In genomic region chr19:1847684-1848398, GRCh38 we compare ENCODE assay signal across 8 cellular contexts. TPM values are rescaled to one million over a fixed set of nuclear protein-coding genes. Genes with fewer than 3 reads are reported as not detected.
A peak's percentile ranks its signal among the peaks of the same experiment; 100 is the strongest.
DNase-seq lines count a peak whose midpoint lies in the region; ATAC-seq and TF ChIP-seq lines count a peak whose summit lies in the region.

No MANE protein-coding gene starts in this region.

- H3K27ac Mint-ChIP-seq in stimulated activated naive B cell treated with anti-CD40 and anti-IgM and Interleukin-4, amounts not matched to agents 10 μg/mL and 1 μg/mL and 100 μg/mL, for 72 hours = peak overlapping the region; percentile 98

- peaks cover 40 to 83% of the 10 kb centered on the region in 2 donors for H3K4me1 Mint-ChIP-seq in stimulated activated naive B cell treated with anti-CD40 and anti-IgM and Interleukin-4, amounts not matched to agents 10 μg/mL and 1 μg/mL and 100 μg/mL, for 72 hours

- no peaks in the 10 kb centered on the region for H3K9me3 Mint-ChIP-seq in stimulated activated naive B cell treated with anti-CD40 and anti-IgM and Interleukin-4, amounts not matched to agents 10 μg/mL and 1 μg/mL and 100 μg/mL, for 72 hours

- H3K36me3 Mint-ChIP-seq in stimulated activated naive B cell treated with anti-CD40 and anti-IgM and Interleukin-4, amounts not matched to agents 10 μg/mL and 1 μg/mL and 100 μg/mL, for 72 hours = peaks cover 17 to 31% of the 10 kb centered on the region in 2 donors

- no peak for TF ChIP-seq CTCF in GM10266 (IDR thresholded peaks at IDR 0.05; ENCODE audit: control insufficient read depth, insufficient read depth, low read depth, missing control alignments)

- peak overlapping the region; percentile 86 for H3K4me3 ChIP-seq in H7 (ENCODE audit: insufficient read depth, low read depth, low read length)

- peak; percentile 43 to 45 for ATAC-seq in stimulated activated naive B cell treated with anti-CD40 and anti-IgM and Interleukin-4, amounts not matched to agents 10 μg/mL and 1 μg/mL and 100 μg/mL, for 72 hours (replicated peaks)

- no peaks in the 10 kb centered on the region for H3K36me3 ChIP-seq in H7 (replicated peaks; ENCODE audit: control insufficient read depth, insufficient read depth, low read length)

- no peaks in the 10 kb centered on the region for H3K27me3 ChIP-seq in H7 (ENCODE audit: control insufficient read depth, insufficient read depth, low read length)

- no peaks in the 10 kb centered on the region for H3K27me3 Mint-ChIP-seq in stimulated activated naive B cell treated with anti-CD40 and anti-IgM and Interleukin-4, amounts not matched to agents 10 μg/mL and 1 μg/mL and 100 μg/mL, for 72 hours

- DNase-seq in GM10266 (ENCODE audit: extremely low spot score) (peak; percentile 54), H7 (peak; percentile 88), NCI-H1105 (lab: John Stamatoyannopoulos, UW) (peak; percentile 5), astrocyte of the hippocampus (ENCODE audit: low read depth, low spot score) (peak; percentile 80), iris pigment epithelial cell (ENCODE audit: low read depth) (peak; percentile 82), COR-L47 (lab: John Stamatoyannopoulos, UW) (no peak), NCI-H187 treated with DMSO at 0.1 percent for 48 hours (lab: John Stamatoyannopoulos, UW) (no peak)
- no peak for DNase-seq in stimulated activated naive B cell treated with anti-CD40 and anti-IgM and Interleukin-4, amounts not matched to agents 10 μg/mL and 1 μg/mL and 100 μg/mL, for 72 hours

- peak overlapping the region; percentile 91 to 95 for H3K4me3 Mint-ChIP-seq in stimulated activated naive B cell treated with anti-CD40 and anti-IgM and Interleukin-4, amounts not matched to agents 10 μg/mL and 1 μg/mL and 100 μg/mL, for 72 hours

RNA-seq across cellular contexts. Expression of gene REXO1, which starts 0.4 kb away (rescaled TPM):
- total RNA-seq in H7 (2014; rRNA removed; shearing (Covaris generic)) = 19.8 and 21.9 TPM in 2 replicates

RNA-seq across cellular contexts. Expression of gene KLF16, which starts 15.5 kb away (rescaled TPM):
- 20.5 and 21.2 TPM in 2 replicates for total RNA-seq in H7 (2014; rRNA removed; shearing (Covaris generic))

RNA-seq across cellular contexts. Expression of gene ATP8B3, which starts 35.8 kb away (rescaled TPM):
- total RNA-seq in H7 (2014; rRNA removed; shearing (Covaris generic)) = 5.8 and 7.4 TPM in 2 replicates

RNA-seq across cellular contexts. Expression of gene ABHD17A, which starts 37.5 kb away (rescaled TPM):
- total RNA-seq in H7 (2014; rRNA removed; shearing (Covaris generic)) = 87.0 and 134 TPM in 2 replicates

RNA-seq across cellular contexts. Expression of gene ADAT3, which starts 57.4 kb away (rescaled TPM):
- 10.0 and 12.7 TPM in 2 replicates for total RNA-seq in H7 (2014; rRNA removed; shearing (Covaris generic))

Comparison
In these comparisons a context has a peak if more than half of its experiments do, and no peak if none do; other contexts are left out.
1. DNase-seq: peak in GM10266 (single experiment), H7 (single experiment), NCI-H1105 (single experiment), astrocyte of the hippocampus (single experiment) and iris pigment epithelial cell (single experiment); none in stimulated activated naive B cell treated with anti-CD40 and anti-IgM and Interleukin-4, amounts not matched to agents 10 μg/mL and 1 μg/mL and 100 μg/mL, for 72 hours (single experiment), COR-L47 (single experiment) and NCI-H187 treated with DMSO at 0.1 percent for 48 hours (single experiment).